9 cellular contexts compared by ENCODE assay signal in genomic region chr18:61333271-61333745, GRCh38. TPM values are rescaled to one million over a fixed set of nuclear protein-coding genes. Genes with fewer than 3 reads are reported as not detected.
DNase-seq lines count a peak whose midpoint lies in the region; TF ChIP-seq lines count a peak whose summit lies in the region.
"Had no signal": no experiment of that assay in that cellular context is flagged by ENCODE, and none has a peak within 500 bp of the region (broad histone marks: within the 10 kb centered on the region; RNA-seq: fewer than 3 reads in every experiment).

Gene CDH20 (plus strand): TSS chr18:61333430.

- no peak within 1 kb of the TSS for H3K4me3 Mint-ChIP-seq in Calu3 (ENCODE audit: low read depth, unreplicated experiment)
- H3K4me3 Mint-ChIP-seq: dendritic cell treated with granulocyte-macrophage colony-stimulating factor and Interleukin-4, amounts not matched to agents 40 ng/mL and 50 ng/mL, for 4 days had no signal

- TF ChIP-seq CTCF in GM10266 (IDR thresholded peaks at IDR 0.05; ENCODE audit: control insufficient read depth, insufficient read depth, low read depth, missing control alignments) (no peak), Calu3 (IDR thresholded peaks at IDR 0.05; ENCODE audit: unreplicated experiment) (no peak)

- H3K36me3 Mint-ChIP-seq in Calu3 (ENCODE audit: insufficient read depth, unreplicated experiment) = no peaks in the 10 kb centered on the region

- intact Hi-C loops in Calu3 (cut with micrococcal nuclease; ENCODE audit: unreplicated experiment) = no loop called here

- no peaks in the 10 kb centered on the region for H3K9me3 Mint-ChIP-seq in Calu3 (ENCODE audit: low read depth, unreplicated experiment)
- H3K9me3 Mint-ChIP-seq: dendritic cell treated with granulocyte-macrophage colony-stimulating factor and Interleukin-4, amounts not matched to agents 40 ng/mL and 50 ng/mL, for 4 days had no signal

- H3K4me1 Mint-ChIP-seq in Calu3 (ENCODE audit: low read depth, unreplicated experiment) = no peaks in the 10 kb centered on the region

- CTCF ChIA-PET in Calu3 (lab: Charles Lee) = no interaction called here

- peaks cover 14% of the 10 kb centered on the region for H3K27me3 Mint-ChIP-seq in Calu3 (ENCODE audit: unreplicated experiment)

- BruUV-seq in Calu3 (replicated peaks; lab: Mats Ljungman, UMichigan) = no TSS peak

- DNase-seq in NCI-H69 (lab: John Stamatoyannopoulos, UW) = peak; percentile 86
- DNase-seq in ecto neural progenitor cell (ENCODE audit: low spot score) = peak; percentile 62
- DNase-seq in left kidney (ENCODE audit: low read depth, low spot score) = peak; percentile 77
- peak; percentile 60 for DNase-seq in superior temporal gyrus (ENCODE audit: extremely low spot score)
- DNase-seq in GM10266 (ENCODE audit: extremely low spot score) = no peak
- no peak for DNase-seq in Calu3
- no peak for DNase-seq in CD1c-positive myeloid dendritic cell (ENCODE audit: extremely low spot score)

- H3K27ac Mint-ChIP-seq in Calu3 (ENCODE audit: unreplicated experiment) = no peak within 1 kb of the TSS
- H3K27ac Mint-ChIP-seq: dendritic cell treated with granulocyte-macrophage colony-stimulating factor and Interleukin-4, amounts not matched to agents 40 ng/mL and 50 ng/mL, for 4 days had no signal

RNA-seq across cellular contexts. Expression of gene CDH20, which starts in this region (rescaled TPM):
- not detected in 2 replicates for total RNA-seq in Calu3 (2022)
- total RNA-seq: GM12878 had no signal

Comparison
In these comparisons a context has a peak if more than half of its experiments do, and no peak if none do; other contexts are left out.
1. DNase-seq: peak in NCI-H69 (single experiment), ecto neural progenitor cell (single experiment), left kidney (single experiment) and superior temporal gyrus (single experiment); none in GM10266 (single experiment), Calu3 (single experiment) and CD1c-positive myeloid dendritic cell (single experiment).